ENCODE assay signal across 25 cellular contexts in the genomic region with DNA sequence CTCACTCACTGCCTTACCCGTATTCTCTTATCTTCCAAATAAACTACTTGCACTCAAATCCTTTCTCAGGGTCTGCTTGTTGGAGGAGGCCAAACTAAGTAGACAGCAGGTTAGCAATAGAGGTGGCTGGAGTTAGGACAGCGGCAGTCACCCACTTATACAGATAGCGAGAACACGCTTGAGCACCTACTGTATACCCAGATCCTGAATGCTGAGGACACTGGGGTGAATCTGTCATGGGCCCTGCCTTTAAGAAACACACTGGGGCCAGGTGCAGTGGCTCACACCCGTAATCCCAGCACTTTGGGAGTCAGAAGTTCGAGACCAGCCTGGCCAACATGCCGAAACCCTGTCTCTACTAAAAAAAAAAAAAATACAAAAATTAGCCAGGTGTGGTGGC.
"Had no signal": no experiment of that assay in that cellular context is flagged by ENCODE, and none has a peak within 500 bp of the region (broad histone marks: within the 10 kb centered on the region; RNA-seq: fewer than 3 reads in every experiment).

No MANE protein-coding gene starts in this region.

- H3K36me3 ChIP-seq: upper lobe of left lung had no signal

- H3K27ac Mint-ChIP-seq: activated naive CD8-positive, alpha-beta T cell treated with anti-CD3 and anti-CD28 coated beads for 36 hours; activated T-cell treated with anti-CD3 and anti-CD28 coated beads, Interleukin-2, amount 50 U/mL, for 24 hours; activated T-helper 17 cell treated with anti-CD3 and anti-CD28 coated beads, Interleukin-2, amount 50 U/mL, for 72 hours; stimulated activated naive B cell treated with anti-CD40 and anti-IgM and Interleukin-4, amounts not matched to agents 10 μg/mL and 1 μg/mL and 100 μg/mL, for 72 hours; T-cell had no signal

- ATAC-seq: activated T-helper 17 cell treated with anti-CD3 and anti-CD28 coated beads, Interleukin-2, amount 50 U/mL, for 72 hours; esophagus mucosa; stimulated activated naive B cell treated with anti-CD40 and anti-IgM and Interleukin-4, amounts not matched to agents 10 μg/mL and 1 μg/mL and 100 μg/mL, for 72 hours; T-cell had no signal

- DNase-seq: activated CD8-positive, alpha-beta memory T cell treated with anti-CD3 and anti-CD28 coated beads for 24 hours; activated CD8-positive, alpha-beta memory T cell treated with anti-CD3 and anti-CD28 coated beads, Interleukin-2, amount 50 U/mL, for 4 hours; activated naive CD4-positive, alpha-beta T cell treated with Interleukin-2 at 50 U/mL for 16 hours; activated naive CD8-positive, alpha-beta T cell treated with anti-CD3 and anti-CD28 coated beads for 36 hours; activated T-cell treated with anti-CD3 and anti-CD28 coated beads, Interleukin-2, amount 50 U/mL, for 24 hours; central memory CD4-positive, alpha-beta T cell; effector memory CD4-positive, alpha-beta T cell; foreskin melanocyte; glutamatergic neuron; hypothalamus; midbrain; occipital lobe; stimulated activated CD4-positive, alpha-beta T cell treated with anti-CD3 and anti-CD28 coated beads, Interleukin-2, amount 100 ng/mL, for 48 hours; stimulated activated CD8-positive, alpha-beta memory T cell treated with anti-CD3 and anti-CD28 coated beads, Interleukin-4, amount 100 ng/mL, for 48 hours; stimulated activated naive B cell treated with anti-CD40 and anti-IgM and Interleukin-4, amounts not matched to agents 10 μg/mL and 1 μg/mL and 100 μg/mL, for 72 hours; T-cell; T-helper 9 cell; testis had no signal

- H3K4me1 Mint-ChIP-seq: activated naive CD8-positive, alpha-beta T cell treated with anti-CD3 and anti-CD28 coated beads for 36 hours; T-cell had no signal

- H3K9me3 ChIP-seq: testis, upper lobe of left lung had no signal

- H3K4me3 Mint-ChIP-seq: activated naive CD8-positive, alpha-beta T cell treated with anti-CD3 and anti-CD28 coated beads for 36 hours; activated T-cell treated with anti-CD3 and anti-CD28 coated beads, Interleukin-2, amount 50 U/mL, for 24 hours; activated T-helper 17 cell treated with anti-CD3 and anti-CD28 coated beads, Interleukin-2, amount 50 U/mL, for 72 hours; neural crest cell; stimulated activated naive B cell treated with anti-CD40 and anti-IgM and Interleukin-4, amounts not matched to agents 10 μg/mL and 1 μg/mL and 100 μg/mL, for 72 hours; T-cell had no signal

- H3K27ac ChIP-seq: testis, upper lobe of left lung had no signal

- H3K4me1 ChIP-seq: upper lobe of left lung had no signal

- H3K9me3 Mint-ChIP-seq: activated naive CD8-positive, alpha-beta T cell treated with anti-CD3 and anti-CD28 coated beads for 36 hours; activated T-cell treated with anti-CD3 and anti-CD28 coated beads, Interleukin-2, amount 50 U/mL, for 24 hours; activated T-helper 17 cell treated with anti-CD3 and anti-CD28 coated beads, Interleukin-2, amount 50 U/mL, for 72 hours; neural crest cell; T-cell had no signal

- H3K4me3 ChIP-seq: testis, upper lobe of left lung had no signal

- H3K36me3 Mint-ChIP-seq: activated naive CD8-positive, alpha-beta T cell treated with anti-CD3 and anti-CD28 coated beads for 36 hours; stimulated activated naive B cell treated with anti-CD40 and anti-IgM and Interleukin-4, amounts not matched to agents 10 μg/mL and 1 μg/mL and 100 μg/mL, for 72 hours; T-cell had no signal

- FAIRE-seq: astrocyte, endothelial cell of umbilical vein, islet of Langerhans had no signal
